Comparison of ENCODE assay signal across 13 cellular contexts in the genomic region with DNA sequence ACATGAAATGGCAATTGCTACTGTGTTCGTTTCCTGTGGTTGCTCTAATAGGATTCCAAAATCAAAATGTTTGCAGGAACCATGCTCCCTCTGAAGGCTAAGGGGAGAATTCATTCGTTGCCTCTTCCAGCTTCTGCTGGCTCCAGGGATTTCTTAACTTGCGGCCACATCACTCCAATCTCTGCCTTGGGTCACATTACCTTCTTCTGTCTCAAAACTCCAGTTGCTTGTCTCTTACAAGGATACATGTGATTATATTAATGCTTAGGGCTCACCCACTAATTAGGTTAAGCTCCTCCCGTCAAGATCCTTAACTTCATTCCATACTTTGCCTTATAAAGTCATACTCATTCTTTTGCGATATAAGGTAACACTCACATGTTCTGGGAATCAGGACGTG.
DNase-seq lines count a peak whose midpoint lies in the region; ATAC-seq and TF ChIP-seq lines count a peak whose summit lies in the region.
"Had no signal": no experiment of that assay in that cellular context is flagged by ENCODE, and none has a peak within 500 bp of the region (broad histone marks: within the 10 kb centered on the region; RNA-seq: fewer than 3 reads in every experiment).

No MANE protein-coding gene starts in this region.

- POLR2A ChIA-PET in WTC11 (lab: Charles Lee) = no interaction called here

- H3K27me3 Mint-ChIP-seq in WTC11 (ENCODE audit: low read depth) = no peaks in the 10 kb centered on the region
- no peaks in the 10 kb centered on the region for H3K27me3 Mint-ChIP-seq in activated naive CD8-positive, alpha-beta T cell treated with anti-CD3 and anti-CD28 coated beads, Interleukin-2, amount 50 U/mL, for 24 hours
- H3K27me3 Mint-ChIP-seq: CD4-positive, CD25-positive, alpha-beta regulatory T cell had no signal

- no peak overlapping the region for H3K4me3 Mint-ChIP-seq in WTC11
- H3K4me3 Mint-ChIP-seq in activated naive CD8-positive, alpha-beta T cell treated with anti-CD3 and anti-CD28 coated beads, Interleukin-2, amount 50 U/mL, for 24 hours = no peak overlapping the region
- H3K4me3 Mint-ChIP-seq: CD4-positive, CD25-positive, alpha-beta regulatory T cell; H9 had no signal

- no peaks in the 10 kb centered on the region for H3K9me3 Mint-ChIP-seq in WTC11
- H3K9me3 Mint-ChIP-seq in activated naive CD8-positive, alpha-beta T cell treated with anti-CD3 and anti-CD28 coated beads, Interleukin-2, amount 50 U/mL, for 24 hours = no peaks in the 10 kb centered on the region
- H3K9me3 Mint-ChIP-seq: H9 had no signal

- no peaks in the 10 kb centered on the region for H3K36me3 Mint-ChIP-seq in WTC11
- no peaks in the 10 kb centered on the region for H3K36me3 Mint-ChIP-seq in activated naive CD8-positive, alpha-beta T cell treated with anti-CD3 and anti-CD28 coated beads, Interleukin-2, amount 50 U/mL, for 24 hours (ENCODE audit: low read depth)
- H3K36me3 Mint-ChIP-seq: CD4-positive, CD25-positive, alpha-beta regulatory T cell had no signal

- H3K27ac Mint-ChIP-seq in WTC11 = no peak overlapping the region
- no peak overlapping the region for H3K27ac Mint-ChIP-seq in activated naive CD8-positive, alpha-beta T cell treated with anti-CD3 and anti-CD28 coated beads, Interleukin-2, amount 50 U/mL, for 24 hours
- H3K27ac Mint-ChIP-seq: CD4-positive, CD25-positive, alpha-beta regulatory T cell; H9 had no signal

- no peak for TF ChIP-seq CTCF in WTC11 (IDR thresholded peaks at IDR 0.05)

- CTCF ChIA-PET in WTC11 (lab: Charles Lee) = interaction anchor here (1.1 kb wide), 1 partner anchor 183 kb away, joined by 3 read pairs; no protein-coding TSS in a partner anchor

- peak; percentile 19 for DNase-seq in NCI-H82 (lab: John Stamatoyannopoulos, UW)
- no peak for DNase-seq in NCI-H82 treated with DMSO at 0.1 percent for 48 hours (lab: John Stamatoyannopoulos, UW; ENCODE audit: unreplicated experiment)
- DNase-seq in WTC11 (ENCODE audit: low spot score) = no peak
- peak; percentile 26 for DNase-seq in fibroblast of peridontal ligament (ENCODE audit: extremely low read depth)
- DNase-seq in stromal cell of bone marrow (ENCODE audit: low read depth) = peak; percentile 13
- no peak for DNase-seq in activated naive CD8-positive, alpha-beta T cell treated with anti-CD3 and anti-CD28 coated beads, Interleukin-2, amount 50 U/mL, for 24 hours
- no peak for DNase-seq in NCI-H524 (lab: John Stamatoyannopoulos, UW)
- DNase-seq: AML-193; CD4-positive, CD25-positive, alpha-beta regulatory T cell; DMS53; H9 had no signal

- ATAC-seq in WTC11 (peak; percentile 32; the same call in 1 of the 2 replicates), HG03039 (IDR thresholded peaks at IDR 0.05; ENCODE audit: unreplicated experiment) (no peak)
- ATAC-seq in activated naive CD8-positive, alpha-beta T cell treated with anti-CD3 and anti-CD28 coated beads, Interleukin-2, amount 50 U/mL, for 24 hours = no peak
- ATAC-seq: HepG2 had no signal

- H3K4me1 Mint-ChIP-seq in WTC11 = no peaks in the 10 kb centered on the region
- H3K4me1 Mint-ChIP-seq in activated naive CD8-positive, alpha-beta T cell treated with anti-CD3 and anti-CD28 coated beads, Interleukin-2, amount 50 U/mL, for 24 hours = no peaks in the 10 kb centered on the region
- H3K4me1 Mint-ChIP-seq: CD4-positive, CD25-positive, alpha-beta regulatory T cell; H9 had no signal

TF ChIP-seq in WTC11, 78 proteins besides CTCF, POLR2A, EP300 and RAD21 (continues in another document):
- TF ChIP-seq ZNF263 (CRISPR knock-in tag; IDR thresholded peaks at IDR 0.05; ENCODE audit: low read depth) = no peak
- TF ChIP-seq, protein P1, sequence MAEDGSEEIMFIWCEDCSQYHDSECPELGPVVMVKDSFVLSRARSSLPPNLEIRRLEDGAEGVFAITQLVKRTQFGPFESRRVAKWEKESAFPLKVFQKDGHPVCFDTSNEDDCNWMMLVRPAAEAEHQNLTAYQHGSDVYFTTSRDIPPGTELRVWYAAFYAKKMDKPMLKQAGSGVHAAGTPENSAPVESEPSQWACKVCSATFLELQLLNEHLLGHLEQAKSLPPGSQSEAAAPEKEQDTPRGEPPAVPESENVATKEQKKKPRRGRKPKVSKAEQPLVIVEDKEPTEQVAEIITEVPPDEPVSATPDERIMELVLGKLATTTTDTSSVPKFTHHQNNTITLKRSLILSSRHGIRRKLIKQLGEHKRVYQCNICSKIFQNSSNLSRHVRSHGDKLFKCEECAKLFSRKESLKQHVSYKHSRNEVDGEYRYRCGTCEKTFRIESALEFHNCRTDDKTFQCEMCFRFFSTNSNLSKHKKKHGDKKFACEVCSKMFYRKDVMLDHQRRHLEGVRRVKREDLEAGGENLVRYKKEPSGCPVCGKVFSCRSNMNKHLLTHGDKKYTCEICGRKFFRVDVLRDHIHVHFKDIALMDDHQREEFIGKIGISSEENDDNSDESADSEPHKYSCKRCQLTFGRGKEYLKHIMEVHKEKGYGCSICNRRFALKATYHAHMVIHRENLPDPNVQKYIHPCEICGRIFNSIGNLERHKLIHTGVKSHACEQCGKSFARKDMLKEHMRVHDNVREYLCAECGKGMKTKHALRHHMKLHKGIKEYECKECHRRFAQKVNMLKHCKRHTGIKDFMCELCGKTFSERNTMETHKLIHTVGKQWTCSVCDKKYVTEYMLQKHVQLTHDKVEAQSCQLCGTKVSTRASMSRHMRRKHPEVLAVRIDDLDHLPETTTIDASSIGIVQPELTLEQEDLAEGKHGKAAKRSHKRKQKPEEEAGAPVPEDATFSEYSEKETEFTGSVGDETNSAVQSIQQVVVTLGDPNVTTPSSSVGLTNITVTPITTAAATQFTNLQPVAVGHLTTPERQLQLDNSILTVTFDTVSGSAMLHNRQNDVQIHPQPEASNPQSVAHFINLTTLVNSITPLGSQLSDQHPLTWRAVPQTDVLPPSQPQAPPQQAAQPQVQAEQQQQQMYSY (CRISPR knock-in tag; IDR thresholded peaks at IDR 0.05) = no peak
- TF ChIP-seq, protein P2, sequence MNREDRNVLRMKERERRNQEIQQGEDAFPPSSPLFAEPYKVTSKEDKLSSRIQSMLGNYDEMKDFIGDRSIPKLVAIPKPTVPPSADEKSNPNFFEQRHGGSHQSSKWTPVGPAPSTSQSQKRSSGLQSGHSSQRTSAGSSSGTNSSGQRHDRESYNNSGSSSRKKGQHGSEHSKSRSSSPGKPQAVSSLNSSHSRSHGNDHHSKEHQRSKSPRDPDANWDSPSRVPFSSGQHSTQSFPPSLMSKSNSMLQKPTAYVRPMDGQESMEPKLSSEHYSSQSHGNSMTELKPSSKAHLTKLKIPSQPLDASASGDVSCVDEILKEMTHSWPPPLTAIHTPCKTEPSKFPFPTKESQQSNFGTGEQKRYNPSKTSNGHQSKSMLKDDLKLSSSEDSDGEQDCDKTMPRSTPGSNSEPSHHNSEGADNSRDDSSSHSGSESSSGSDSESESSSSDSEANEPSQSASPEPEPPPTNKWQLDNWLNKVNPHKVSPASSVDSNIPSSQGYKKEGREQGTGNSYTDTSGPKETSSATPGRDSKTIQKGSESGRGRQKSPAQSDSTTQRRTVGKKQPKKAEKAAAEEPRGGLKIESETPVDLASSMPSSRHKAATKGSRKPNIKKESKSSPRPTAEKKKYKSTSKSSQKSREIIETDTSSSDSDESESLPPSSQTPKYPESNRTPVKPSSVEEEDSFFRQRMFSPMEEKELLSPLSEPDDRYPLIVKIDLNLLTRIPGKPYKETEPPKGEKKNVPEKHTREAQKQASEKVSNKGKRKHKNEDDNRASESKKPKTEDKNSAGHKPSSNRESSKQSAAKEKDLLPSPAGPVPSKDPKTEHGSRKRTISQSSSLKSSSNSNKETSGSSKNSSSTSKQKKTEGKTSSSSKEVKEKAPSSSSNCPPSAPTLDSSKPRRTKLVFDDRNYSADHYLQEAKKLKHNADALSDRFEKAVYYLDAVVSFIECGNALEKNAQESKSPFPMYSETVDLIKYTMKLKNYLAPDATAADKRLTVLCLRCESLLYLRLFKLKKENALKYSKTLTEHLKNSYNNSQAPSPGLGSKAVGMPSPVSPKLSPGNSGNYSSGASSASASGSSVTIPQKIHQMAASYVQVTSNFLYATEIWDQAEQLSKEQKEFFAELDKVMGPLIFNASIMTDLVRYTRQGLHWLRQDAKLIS (CRISPR knock-in tag; IDR thresholded peaks at IDR 0.05; ENCODE audit: borderline replicate concordance) = no peak
- no peak for TF ChIP-seq KAT7 (CRISPR knock-in tag; IDR thresholded peaks at IDR 0.05; ENCODE audit: borderline replicate concordance)
- TF ChIP-seq CREB1 (CRISPR knock-in tag; IDR thresholded peaks at IDR 0.05) = no peak
- TF ChIP-seq ZNF671 (CRISPR knock-in tag; IDR thresholded peaks at IDR 0.05) = no peak
- TF ChIP-seq, protein P3, sequence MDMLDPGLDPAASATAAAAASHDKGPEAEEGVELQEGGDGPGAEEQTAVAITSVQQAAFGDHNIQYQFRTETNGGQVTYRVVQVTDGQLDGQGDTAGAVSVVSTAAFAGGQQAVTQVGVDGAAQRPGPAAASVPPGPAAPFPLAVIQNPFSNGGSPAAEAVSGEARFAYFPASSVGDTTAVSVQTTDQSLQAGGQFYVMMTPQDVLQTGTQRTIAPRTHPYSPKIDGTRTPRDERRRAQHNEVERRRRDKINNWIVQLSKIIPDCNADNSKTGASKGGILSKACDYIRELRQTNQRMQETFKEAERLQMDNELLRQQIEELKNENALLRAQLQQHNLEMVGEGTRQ (CRISPR knock-in tag; IDR thresholded peaks at IDR 0.05) = no peak
- TF ChIP-seq, protein P4, sequence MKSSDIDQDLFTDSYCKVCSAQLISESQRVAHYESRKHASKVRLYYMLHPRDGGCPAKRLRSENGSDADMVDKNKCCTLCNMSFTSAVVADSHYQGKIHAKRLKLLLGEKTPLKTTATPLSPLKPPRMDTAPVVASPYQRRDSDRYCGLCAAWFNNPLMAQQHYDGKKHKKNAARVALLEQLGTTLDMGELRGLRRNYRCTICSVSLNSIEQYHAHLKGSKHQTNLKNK (CRISPR knock-in tag; IDR thresholded peaks at IDR 0.05) = no peak
- TF ChIP-seq, protein P5, sequence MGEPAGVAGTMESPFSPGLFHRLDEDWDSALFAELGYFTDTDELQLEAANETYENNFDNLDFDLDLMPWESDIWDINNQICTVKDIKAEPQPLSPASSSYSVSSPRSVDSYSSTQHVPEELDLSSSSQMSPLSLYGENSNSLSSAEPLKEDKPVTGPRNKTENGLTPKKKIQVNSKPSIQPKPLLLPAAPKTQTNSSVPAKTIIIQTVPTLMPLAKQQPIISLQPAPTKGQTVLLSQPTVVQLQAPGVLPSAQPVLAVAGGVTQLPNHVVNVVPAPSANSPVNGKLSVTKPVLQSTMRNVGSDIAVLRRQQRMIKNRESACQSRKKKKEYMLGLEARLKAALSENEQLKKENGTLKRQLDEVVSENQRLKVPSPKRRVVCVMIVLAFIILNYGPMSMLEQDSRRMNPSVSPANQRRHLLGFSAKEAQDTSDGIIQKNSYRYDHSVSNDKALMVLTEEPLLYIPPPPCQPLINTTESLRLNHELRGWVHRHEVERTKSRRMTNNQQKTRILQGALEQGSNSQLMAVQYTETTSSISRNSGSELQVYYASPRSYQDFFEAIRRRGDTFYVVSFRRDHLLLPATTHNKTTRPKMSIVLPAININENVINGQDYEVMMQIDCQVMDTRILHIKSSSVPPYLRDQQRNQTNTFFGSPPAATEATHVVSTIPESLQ (CRISPR knock-in tag; IDR thresholded peaks at IDR 0.05) = no peak

Comparison
In these comparisons a context has a peak if more than half of its experiments do, and no peak if none do; other contexts are left out.
1. DNase-seq: peak in NCI-H82 (single experiment), fibroblast of peridontal ligament (single experiment) and stromal cell of bone marrow (single experiment); none in NCI-H82 treated with DMSO at 0.1 percent for 48 hours (single experiment), WTC11 (single experiment), activated naive CD8-positive, alpha-beta T cell treated with anti-CD3 and anti-CD28 coated beads, Interleukin-2, amount 50 U/mL, for 24 hours (single experiment) and NCI-H524 (0 of 2).